ENCODE assay signal across 8 cellular contexts in the genomic region with DNA sequence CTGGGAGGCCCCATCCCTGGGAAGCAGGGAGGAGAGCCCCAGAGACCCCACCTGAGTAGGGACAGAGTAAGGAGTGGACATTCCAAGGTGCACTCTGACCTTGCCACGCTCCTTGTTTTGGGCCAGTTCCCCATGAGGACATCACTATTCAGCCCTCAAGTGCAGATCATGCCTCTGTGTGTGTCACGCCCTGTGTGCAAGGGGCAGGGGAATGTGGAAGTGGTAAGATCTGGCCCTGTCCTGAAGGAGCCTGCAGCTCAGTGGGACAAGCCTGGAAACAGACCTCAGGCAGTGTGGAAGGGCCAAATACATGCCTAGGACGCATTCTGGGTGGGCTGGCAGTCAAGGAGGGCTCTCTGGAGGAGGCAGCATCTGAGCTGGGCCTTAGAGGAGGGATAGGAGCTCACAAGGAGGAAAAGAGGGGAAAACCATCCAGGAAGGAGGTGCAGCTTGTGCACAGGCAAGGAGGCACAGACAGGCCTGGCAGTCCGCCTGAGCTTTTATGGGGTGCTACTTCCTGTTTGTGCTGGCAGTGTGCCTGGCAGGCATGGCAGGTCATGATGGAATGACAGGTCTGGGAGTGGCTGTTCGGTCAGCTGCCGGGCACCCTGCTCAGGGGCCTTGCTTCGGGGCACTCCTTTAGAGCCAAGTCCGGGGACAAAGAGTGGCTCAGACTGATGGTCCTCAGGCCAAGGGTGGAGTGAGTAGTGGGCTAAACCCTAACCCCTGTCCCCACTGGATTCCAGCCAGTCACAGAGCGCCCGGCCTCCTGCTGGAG. TPM values are rescaled to one million over a fixed set of nuclear protein-coding genes. Genes with fewer than 3 reads are reported as not detected.
DNase-seq lines count a peak whose midpoint lies in the region; ATAC-seq and TF ChIP-seq lines count a peak whose summit lies in the region.

No MANE protein-coding gene starts in this region.

- H3K4me1 ChIP-seq in PC-3 (ENCODE audit: insufficient read depth, low read length) (peaks cover 30% of the 10 kb centered on the region), HAP-1 (no peaks in the 10 kb centered on the region)

- no peaks in the 10 kb centered on the region for H3F3A ChIP-seq in PC-3 (ENCODE audit: low read length, unreplicated experiment)

- H4K20me1 ChIP-seq in PC-3 (ENCODE audit: low read length) = no peaks in the 10 kb centered on the region

- H3K27me3 ChIP-seq in PC-3 (ENCODE audit: low read length) (no peaks in the 10 kb centered on the region), HAP-1 (ENCODE audit: low read depth) (no peaks in the 10 kb centered on the region)

- POLR2A ChIA-PET in activated CD4-positive, alpha-beta T cell treated with anti-CD3 and anti-CD28 coated beads for 36 hours (lab: Charles Lee) = no interaction called here
- POLR2A ChIA-PET in PC-3 (lab: Charles Lee; ENCODE audit: unreplicated experiment) = no interaction called here

- in situ Hi-C loops in HAP-1 (cut with MboI; ENCODE audit: low sequenced_read_pairs) = no loop called here

- peaks cover 3% of the 10 kb centered on the region for H3K4me1 Mint-ChIP-seq in activated CD4-positive, alpha-beta T cell treated with anti-CD3 and anti-CD28 coated beads for 36 hours
- H3K4me1 Mint-ChIP-seq in type B pancreatic cell (ENCODE audit: unreplicated experiment) = peaks cover 6% of the 10 kb centered on the region
- peaks cover 7 to 11% of the 10 kb centered on the region in 2 donors for H3K4me1 Mint-ChIP-seq in immature natural killer cell

- H3K27ac Mint-ChIP-seq in activated CD4-positive, alpha-beta T cell treated with anti-CD3 and anti-CD28 coated beads for 36 hours = peak overlapping the region; percentile 37
- H3K27ac Mint-ChIP-seq in type B pancreatic cell (peak overlapping the region; percentile 25), immature natural killer cell (peak overlapping the region in 3 of 6 donors; percentile 12 to 41 (median 28))

- ATAC-seq in activated CD4-positive, alpha-beta T cell treated with anti-CD3 and anti-CD28 coated beads for 36 hours = no peak
- ATAC-seq in PC-3 = peak; percentile 65
- ATAC-seq in esophagus mucosa = peak; percentile 72
- ATAC-seq in GM21576 (IDR thresholded peaks at IDR 0.05; ENCODE audit: unreplicated experiment) = no peak

- no peak overlapping the region for H3K4me3 Mint-ChIP-seq in activated CD4-positive, alpha-beta T cell treated with anti-CD3 and anti-CD28 coated beads for 36 hours
- H3K4me3 Mint-ChIP-seq in type B pancreatic cell = no peak overlapping the region
- peak overlapping the region in 1 of 5 donors; percentile 35 for H3K4me3 Mint-ChIP-seq in immature natural killer cell

- H3K27ac ChIP-seq in PC-3 (ENCODE audit: low read length) = no peak overlapping the region

- intact Hi-C loops in activated CD4-positive, alpha-beta T cell treated with anti-CD3 and anti-CD28 coated beads for 36 hours (cut with DNase I, micrococcal nuclease) = no loop called here
- intact Hi-C loops in PC-3 (cut with micrococcal nuclease) = no loop called here

- CTCF ChIA-PET in activated CD4-positive, alpha-beta T cell treated with anti-CD3 and anti-CD28 coated beads for 36 hours (lab: Charles Lee) = interaction anchor here (0.9 kb wide), 1 partner anchor 26 kb away, joined by 4 read pairs; no protein-coding TSS in a partner anchor
- CTCF ChIA-PET in PC-3 (lab: Charles Lee) = no interaction called here

- TF ChIP-seq CTCF in PC-3 (conservative IDR thresholded peaks at IDR 0.05; ENCODE audit: low read depth, low read length) (no peak), type B pancreatic cell (conservative IDR thresholded peaks at IDR 0.05) (no peak)

- no peaks in the 10 kb centered on the region for H3K36me3 ChIP-seq in PC-3 (ENCODE audit: low read depth, low read length)
- H3K36me3 ChIP-seq in HAP-1 (replicated peaks) = no peaks in the 10 kb centered on the region

- 0 out of 2 replicates have a peak overlapping the region, but pooled peaks have one; percentile 39 for H2AFZ ChIP-seq in PC-3 (ENCODE audit: low read length)

- H3K4me3 ChIP-seq in PC-3 (ENCODE audit: low read length) = no peak overlapping the region
- H3K4me3 ChIP-seq in HAP-1 = no peak overlapping the region

- no peaks in the 10 kb centered on the region for H3K9me3 Mint-ChIP-seq in activated CD4-positive, alpha-beta T cell treated with anti-CD3 and anti-CD28 coated beads for 36 hours (ENCODE audit: low read depth)
- H3K9me3 Mint-ChIP-seq in type B pancreatic cell (no peaks in the 10 kb centered on the region), immature natural killer cell (no peaks in the 10 kb centered on the region)

- no peaks in the 10 kb centered on the region for H3K36me3 Mint-ChIP-seq in activated CD4-positive, alpha-beta T cell treated with anti-CD3 and anti-CD28 coated beads for 36 hours (ENCODE audit: low read depth)
- no peaks in the 10 kb centered on the region for H3K36me3 Mint-ChIP-seq in type B pancreatic cell
- H3K36me3 Mint-ChIP-seq in immature natural killer cell = no peaks in the 10 kb centered on the region

- peak overlapping the region; percentile 68 for H3K4me2 ChIP-seq in PC-3 (ENCODE audit: low read length)

- no peak overlapping the region for H3K9ac ChIP-seq in PC-3 (ENCODE audit: low read length)

- no peaks in the 10 kb centered on the region for H3K9me2 ChIP-seq in PC-3 (replicated peaks; ENCODE audit: low read length)

- no TSS peak for BruUV-seq in PC-3 (replicated peaks; lab: Mats Ljungman, UMichigan)

- no peak for DNase-seq in activated CD4-positive, alpha-beta T cell treated with anti-CD3 and anti-CD28 coated beads for 36 hours
- DNase-seq in activated CD4-positive, alpha-beta T cell treated with anti-CD3 and anti-CD28 coated beads for 1 hour = no peak
- DNase-seq in PC-3 (peak; percentile 86), type B pancreatic cell (ENCODE audit: extremely low spot score, unreplicated experiment) (no peak), HAP-1 (ENCODE audit: low spot score in 2 of 2) (no peak), immature natural killer cell (no peak)

- no peaks in the 10 kb centered on the region for H3K79me2 ChIP-seq in PC-3 (ENCODE audit: low read length)

- no peaks in the 10 kb centered on the region for H3K27me3 Mint-ChIP-seq in activated CD4-positive, alpha-beta T cell treated with anti-CD3 and anti-CD28 coated beads for 36 hours
- H3K27me3 Mint-ChIP-seq in type B pancreatic cell (no peaks in the 10 kb centered on the region), immature natural killer cell (ENCODE audit: low read depth in 3 of 3) (peaks cover 0 to 2% (median 2%) of the 10 kb centered on the region in 3 donors)

- H3K9me3 ChIP-seq in PC-3 (ENCODE audit: low read length) = no peaks in the 10 kb centered on the region
- no peaks in the 10 kb centered on the region for H3K9me3 ChIP-seq in HAP-1

RNA-seq across cellular contexts. Expression of a gene that starts 3.3 kb away (rescaled TPM):
- total RNA-seq in activated CD4-positive, alpha-beta T cell treated with anti-CD3 and anti-CD28 coated beads for 36 hours = not detected
- total RNA-seq in PC-3 (2014; rRNA removed) (not detected in 2 replicates), esophagus mucosa (0.08 TPM), type B pancreatic cell (ENCODE audit: low replicate concordance) (0.07 TPM in 1 of 2 replicates, not detected in the other)
- polyA plus RNA-seq in immature natural killer cell = not detected

RNA-seq across cellular contexts. Expression of a gene that starts 17.0 kb away (rescaled TPM):
- total RNA-seq in activated CD4-positive, alpha-beta T cell treated with anti-CD3 and anti-CD28 coated beads for 36 hours = under 1 TPM; 0.07 to 0.39 TPM
- total RNA-seq in PC-3 (2014; rRNA removed) = 7.4 and 8.5 TPM in 2 replicates
- total RNA-seq in esophagus mucosa = 0.44 TPM
- total RNA-seq in type B pancreatic cell (ENCODE audit: low replicate concordance) = 0.29 and 3.8 TPM in 2 replicates
- polyA plus RNA-seq in immature natural killer cell = 1 to 10 TPM; 4.6 to 6.2 (median 5.7) TPM

RNA-seq across cellular contexts. Expression of a gene that starts 41.6 kb away (rescaled TPM):
- under 1 TPM; 0.16 to 0.21 TPM for total RNA-seq in activated CD4-positive, alpha-beta T cell treated with anti-CD3 and anti-CD28 coated beads for 36 hours
- total RNA-seq in PC-3 (2014; rRNA removed) (not detected in 2 replicates), esophagus mucosa (0.40 TPM), type B pancreatic cell (ENCODE audit: low replicate concordance) (0.12 and 0.24 TPM in 2 replicates)
- polyA plus RNA-seq in immature natural killer cell = not detected

Comparison
In these comparisons a context has a peak if more than half of its experiments do, and no peak if none do; other contexts are left out.
1. ATAC-seq: peak in PC-3 (single experiment) and esophagus mucosa (single experiment); none in activated CD4-positive, alpha-beta T cell treated with anti-CD3 and anti-CD28 coated beads for 36 hours (single experiment) and GM21576 (single experiment).